In genomic region chr16:3187798-3188674, GRCh38 we compare ENCODE assay signal across 1 cellular context.
TF ChIP-seq lines count a peak whose summit lies in the region.

Gene OR1F1, plus strand, starts transcription at chr16:3188204.

TF ChIP-seq in GM23338, 12 proteins besides CTCF, POLR2A, EP300 and RAD21 (continued from another document):
- no peak for TF ChIP-seq REST (IDR thresholded peaks at IDR 0.05; ENCODE audit: unreplicated experiment)
- TF ChIP-seq ZNF331 (CRISPR knock-in tag; IDR thresholded peaks at IDR 0.05; ENCODE audit: low read depth) = no peak
- TF ChIP-seq STAT1 (IDR thresholded peaks at IDR 0.05; ENCODE audit: unreplicated experiment) = no peak
- TF ChIP-seq CREB1 (CRISPR knock-in tag; IDR thresholded peaks at IDR 0.05; ENCODE audit: low read depth) = peak; percentile 69; the same call in 1 of the 2 replicates
- no peak for TF ChIP-seq ZNF114 (CRISPR knock-in tag; IDR thresholded peaks at IDR 0.05)
- no peak for TF ChIP-seq NANOG (IDR thresholded peaks at IDR 0.05; ENCODE audit: borderline replicate concordance)
- no peak for TF ChIP-seq EZH2phosphoT487 (IDR thresholded peaks at IDR 0.05; ENCODE audit: unreplicated experiment)
- TF ChIP-seq ETS1 (IDR thresholded peaks at IDR 0.05) = no peak
